1 cellular context compared by ENCODE assay signal in the genomic region with DNA sequence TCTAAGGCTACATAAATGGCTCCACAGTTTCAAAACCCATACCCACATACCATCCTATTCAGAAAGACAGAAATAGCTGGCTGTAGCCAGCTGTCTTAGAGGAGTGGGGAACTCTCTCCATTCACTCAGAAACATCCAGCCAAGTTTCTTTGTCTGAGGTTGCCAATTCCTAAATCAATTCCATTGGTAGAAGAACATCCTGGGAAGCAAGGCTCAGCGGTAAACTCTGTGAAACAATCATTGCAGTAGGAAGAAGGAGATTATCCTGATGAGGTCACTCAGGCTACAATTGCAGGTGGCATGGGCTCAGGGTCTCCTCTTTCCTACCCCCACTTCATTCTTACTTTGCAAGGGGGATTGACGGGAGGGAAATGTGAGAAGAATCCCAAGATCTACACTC.
TF ChIP-seq lines count a peak whose summit lies in the region.

No MANE protein-coding gene starts in this region.

TF ChIP-seq in H1, 55 proteins besides CTCF, POLR2A, EP300 and RAD21 (continued from another document):
- TF ChIP-seq GABPA (IDR thresholded peaks at IDR 0.05; ENCODE audit: borderline replicate concordance, insufficient read depth, low read length), result no peak
- peak; percentile 80 for TF ChIP-seq JUND (IDR thresholded peaks at IDR 0.05; ENCODE audit: low read length)
- no peak for TF ChIP-seq ZNF274 (IDR thresholded peaks at IDR 0.05; ENCODE audit: borderline replicate concordance, extremely low read depth, low read length)
- no peak for TF ChIP-seq GTF2F1 (IDR thresholded peaks at IDR 0.05; ENCODE audit: borderline replicate concordance, low read depth, low read length)
- no peak for TF ChIP-seq HDAC6 (IDR thresholded peaks at IDR 0.05; ENCODE audit: low read depth, low read length)
- no peak for TF ChIP-seq YY1 (IDR thresholded peaks at IDR 0.05; ENCODE audit: low read depth, low read length)
- no peak for TF ChIP-seq FOSL1 (IDR thresholded peaks at IDR 0.05; ENCODE audit: insufficient read depth, low read depth, low read length)
- no peak for TF ChIP-seq SP4 (IDR thresholded peaks at IDR 0.05; ENCODE audit: low read length)
- TF ChIP-seq RXRA (IDR thresholded peaks at IDR 0.05; ENCODE audit: insufficient read depth, low read depth, low read length), result no peak
- TF ChIP-seq TAF7 (optimal IDR thresholded peaks at IDR 0.05; ENCODE audit: borderline replicate concordance, low read depth, low read length), result no peak
- TF ChIP-seq CBX8 (IDR thresholded peaks at IDR 0.05; ENCODE audit: borderline replicate concordance, low read depth, low read length), result no peak
- TF ChIP-seq TBP (IDR thresholded peaks at IDR 0.05; ENCODE audit: low read depth, low read length), result no peak
TF ChIP-seq in H1: peak in this region for 5.
